Comparison of ENCODE assay signal across 23 cellular contexts in genomic region chr2:43363086-43363485, GRCh38.
DNase-seq lines count a peak whose midpoint lies in the region; ATAC-seq and TF ChIP-seq lines count a peak whose summit lies in the region.
"Had no signal": no experiment of that assay in that cellular context is flagged by ENCODE, and none has a peak within 500 bp of the region (broad histone marks: within the 10 kb centered on the region; RNA-seq: fewer than 3 reads in every experiment).

No MANE protein-coding gene starts in this region.

- no peak overlapping the region for H3K4me3 ChIP-seq in PC-3 (ENCODE audit: low read length)
- H3K4me3 ChIP-seq: BLaER1 treated with 17β-estradiol and CSF1 and Interleukin-3, amounts not matched to agents 10 nM and 100 nM had no signal

- no peak for TF ChIP-seq CTCF in PC-3 (conservative IDR thresholded peaks at IDR 0.05; ENCODE audit: low read depth, low read length)
- TF ChIP-seq CTCF in nephron (IDR thresholded peaks at IDR 0.05; ENCODE audit: unreplicated experiment in 3 of 3): no peak

- H3K9me3 ChIP-seq in PC-3 (ENCODE audit: low read length): no peaks in the 10 kb centered on the region
- H3K9me3 ChIP-seq: Caco-2, SK-N-SH had no signal

- no peak overlapping the region for H3K9ac ChIP-seq in PC-3 (ENCODE audit: low read length)
- H3K9ac ChIP-seq: BLaER1 treated with 17β-estradiol and CSF1 and Interleukin-3, amounts not matched to agents 10 nM and 100 nM; KMS-11; SK-N-SH had no signal

- H3K4me3 Mint-ChIP-seq in nephron: no peak overlapping the region
- H3K4me3 Mint-ChIP-seq: CD4-positive, alpha-beta memory T cell; IgD-negative memory B cell; T-helper 17 cell had no signal

- H3K36me3 ChIP-seq in PC-3 (ENCODE audit: low read depth, low read length): no peaks in the 10 kb centered on the region

- no peak overlapping the region for H2AFZ ChIP-seq in PC-3 (ENCODE audit: low read length)

- no peaks in the 10 kb centered on the region for H3K9me2 ChIP-seq in PC-3 (replicated peaks; ENCODE audit: low read length)
- H3K9me2 ChIP-seq: SK-N-SH had no signal

- POLR2A ChIA-PET in PC-3 (lab: Charles Lee; ENCODE audit: unreplicated experiment): no interaction called here

- no peaks in the 10 kb centered on the region for H3K36me3 Mint-ChIP-seq in nephron (ENCODE audit: low read depth)

- ATAC-seq in PC-3 (peak; percentile 80), HG03175 (IDR thresholded peaks at IDR 0.05; ENCODE audit: unreplicated experiment) (no peak)
- ATAC-seq: HCT116, T-helper 17 cell had no signal

- DNase-seq in ELR (ENCODE audit: low read depth) (peak; percentile 44), NCI-H1417 treated with DMSO at 0.1 percent for 48 hours (lab: John Stamatoyannopoulos, UW) (peak; percentile 43), PC-3 (peak; percentile 53), putamen (ENCODE audit: low spot score) (no peak), T1000 (lab: John Stamatoyannopoulos, UW) (no peak)
- DNase-seq: AML-193; Caco-2; CD4-positive, alpha-beta memory T cell; DMS79 treated with DMSO at 0.1 percent for 48 hours; NCI-H1048; NCI-H146; NCI-H524 treated with DMSO at 0.1 percent for 48 hours; OCI-M1; SK-N-SH; SW 1271; T-helper 17 cell had no signal

- no peak overlapping the region for H3K4me2 ChIP-seq in PC-3 (ENCODE audit: low read length)
- H3K4me2 ChIP-seq: BLaER1 treated with 17β-estradiol and CSF1 and Interleukin-3, amounts not matched to agents 10 nM and 100 nM; KMS-11; SK-N-SH had no signal

- no peaks in the 10 kb centered on the region for H3F3A ChIP-seq in PC-3 (ENCODE audit: low read length, unreplicated experiment)

- intact Hi-C loops in PC-3 (cut with micrococcal nuclease): no loop called here

- H3K27ac ChIP-seq in PC-3 (ENCODE audit: low read length): peak overlapping the region; percentile 17; the same call in 1 of the 2 replicates
- H3K27ac ChIP-seq: BLaER1 treated with 17β-estradiol and CSF1 and Interleukin-3, amounts not matched to agents 10 nM and 100 nM; HL-60; KMS-11 had no signal

- CTCF ChIA-PET in PC-3 (lab: Charles Lee): no interaction called here

- H3K27ac Mint-ChIP-seq in nephron: peak overlapping the region; percentile 58 to 62 (median 62)
- H3K27ac Mint-ChIP-seq: CD4-positive, alpha-beta memory T cell; IgD-negative memory B cell; T-helper 17 cell had no signal

- H3K9me3 Mint-ChIP-seq in nephron: no peaks in the 10 kb centered on the region

- no peaks in the 10 kb centered on the region for H3K27me3 Mint-ChIP-seq in nephron (ENCODE audit: low read depth)
- H3K27me3 Mint-ChIP-seq: CD4-positive, alpha-beta memory T cell; IgD-negative memory B cell; T-helper 17 cell had no signal

- H3K79me2 ChIP-seq in PC-3 (ENCODE audit: low read length): no peaks in the 10 kb centered on the region

- no peaks in the 10 kb centered on the region for H3K27me3 ChIP-seq in PC-3 (ENCODE audit: low read length)
- H3K27me3 ChIP-seq: BLaER1 treated with 17β-estradiol and CSF1 and Interleukin-3, amounts not matched to agents 10 nM and 100 nM had no signal

- H3K4me1 Mint-ChIP-seq in nephron: peaks cover 37% of the 10 kb centered on the region

- BruUV-seq in PC-3 (replicated peaks; lab: Mats Ljungman, UMichigan): no TSS peak

- no peaks in the 10 kb centered on the region for H4K20me1 ChIP-seq in PC-3 (ENCODE audit: low read length)
- H4K20me1 ChIP-seq: BLaER1 treated with 17β-estradiol and CSF1 and Interleukin-3, amounts not matched to agents 10 nM and 100 nM had no signal

- peaks cover 9% of the 10 kb centered on the region for H3K4me1 ChIP-seq in PC-3 (ENCODE audit: insufficient read depth, low read length)

Comparison
In these comparisons a context has a peak if more than half of its experiments do, and no peak if none do; other contexts are left out.
1. DNase-seq: peak in ELR (single experiment), NCI-H1417 treated with DMSO at 0.1 percent for 48 hours (single experiment) and PC-3 (single experiment); none in putamen (single experiment) and T1000 (single experiment).